In the genomic region with DNA sequence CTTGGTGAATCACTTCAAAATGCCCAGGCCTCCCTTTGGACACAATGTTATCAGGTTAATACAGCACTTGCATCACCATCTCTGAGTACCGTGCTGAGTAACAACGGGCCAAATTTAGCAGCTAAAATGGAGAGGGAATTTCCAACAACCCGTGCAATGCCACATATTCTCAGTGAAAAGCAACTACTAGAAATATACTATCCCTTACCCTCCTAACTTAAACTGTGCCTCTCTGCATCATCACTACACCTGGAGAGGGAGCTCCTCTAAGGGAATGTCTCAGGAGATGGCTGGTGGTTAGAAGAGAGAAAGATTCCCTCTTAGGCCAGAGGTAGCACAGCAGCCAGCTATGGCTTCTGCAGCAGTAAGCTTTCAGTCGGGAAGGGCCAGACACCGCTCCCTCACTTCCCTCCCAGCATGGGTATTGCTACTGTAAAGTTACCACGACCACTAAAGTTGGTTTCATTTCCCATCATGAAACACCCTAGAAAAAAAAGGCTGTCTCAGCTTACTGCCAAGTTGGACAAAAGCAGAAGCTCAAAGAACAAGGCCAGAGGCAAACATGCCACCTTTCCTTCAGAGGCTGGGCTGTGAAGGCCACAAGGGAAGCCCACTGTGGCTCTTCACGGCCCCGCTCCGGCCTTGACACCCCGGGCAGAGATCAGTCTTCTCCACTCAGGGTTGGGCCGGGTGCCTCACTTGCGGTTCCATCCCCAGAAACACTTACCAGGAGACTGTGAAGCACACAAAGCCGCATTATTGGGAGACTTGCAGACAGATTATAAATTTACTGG, we compare ENCODE assay signal across 9 cellular contexts. TPM values are rescaled to one million over a fixed set of nuclear protein-coding genes. Genes with fewer than 3 reads are reported as not detected.
DNase-seq lines count a peak whose midpoint lies in the region; ATAC-seq and TF ChIP-seq lines count a peak whose summit lies in the region.
"Had no signal": no experiment of that assay in that cellular context is flagged by ENCODE, and none has a peak within 500 bp of the region (broad histone marks: within the 10 kb centered on the region; RNA-seq: fewer than 3 reads in every experiment).

No MANE protein-coding gene starts in this region.

- ATAC-seq in GM21619 (IDR thresholded peaks at IDR 0.05; ENCODE audit: unreplicated experiment), result peak; percentile 39

- peak overlapping the region; percentile 96 for H3K4me2 ChIP-seq in osteoblast (ENCODE audit: insufficient read depth, low read length)

- no peaks in the 10 kb centered on the region for H3K27me3 ChIP-seq in osteoblast (ENCODE audit: insufficient read depth, low read length)

- DNase-seq in GDM1 (lab: John Stamatoyannopoulos, UW) (peak; percentile 69), LHCN-M2 (ENCODE audit: low read depth) (peak; percentile 58), fibroblast of villous mesenchyme (ENCODE audit: low read depth) (peak; percentile 67), osteoblast (ENCODE audit: insufficient read length, low spot score, missing footprints) (peak; percentile 85), NCI-H1048 (lab: John Stamatoyannopoulos, UW) (no peak), A172 (ENCODE audit: low spot score) (no peak)
- peak; percentile 55 for DNase-seq in activated T-cell treated with anti-CD3 and anti-CD28 coated beads, Interleukin-2, amount 50 U/mL, for 24 hours

- H3K4me1 ChIP-seq in osteoblast (ENCODE audit: insufficient read depth, low read length), result peaks cover 49% of the 10 kb centered on the region

- no peaks in the 10 kb centered on the region for H3K27me3 Mint-ChIP-seq in activated T-cell treated with anti-CD3 and anti-CD28 coated beads, Interleukin-2, amount 50 U/mL, for 24 hours

- peaks cover 89% of the 10 kb centered on the region for H3K79me2 ChIP-seq in osteoblast (ENCODE audit: insufficient read depth, low read length)

- H3K27ac Mint-ChIP-seq in activated T-cell treated with anti-CD3 and anti-CD28 coated beads, Interleukin-2, amount 50 U/mL, for 24 hours, result peak overlapping the region; percentile 98

- H4K20me1 ChIP-seq in osteoblast (ENCODE audit: insufficient read depth, low read length), result peaks cover 14% of the 10 kb centered on the region

- peak overlapping the region; percentile 95 for H3K4me3 Mint-ChIP-seq in activated T-cell treated with anti-CD3 and anti-CD28 coated beads, Interleukin-2, amount 50 U/mL, for 24 hours

- H3K36me3 ChIP-seq in osteoblast (ENCODE audit: insufficient read depth, low read length), result peaks cover 2% of the 10 kb centered on the region

- H3K9me3 Mint-ChIP-seq in activated T-cell treated with anti-CD3 and anti-CD28 coated beads, Interleukin-2, amount 50 U/mL, for 24 hours, result no peaks in the 10 kb centered on the region

- TF ChIP-seq CTCF in fibroblast of villous mesenchyme (IDR thresholded peaks at IDR 0.05; ENCODE audit: insufficient read depth, low read depth, low read length) (no peak), osteoblast (IDR thresholded peaks at IDR 0.05; ENCODE audit: extremely low read depth, low read depth, low read length) (no peak)

- H3K36me3 Mint-ChIP-seq in activated T-cell treated with anti-CD3 and anti-CD28 coated beads, Interleukin-2, amount 50 U/mL, for 24 hours (ENCODE audit: low read depth), result peaks cover 83% of the 10 kb centered on the region

- H3K4me3 ChIP-seq in fibroblast of villous mesenchyme (ENCODE audit: low read depth, low read length), result peak overlapping the region; percentile 67
- peak overlapping the region; percentile 80 for H3K4me3 ChIP-seq in osteoblast (ENCODE audit: insufficient read depth, low read length)
- H3K4me3 ChIP-seq: SK-N-MC had no signal

- H2AFZ ChIP-seq in osteoblast (ENCODE audit: low read length), result peak overlapping the region; percentile 32

- peak overlapping the region; percentile 95 for H3K27ac ChIP-seq in osteoblast (ENCODE audit: low read depth, low read length)
- H3K27ac ChIP-seq: SK-N-MC had no signal

- peaks cover 76% of the 10 kb centered on the region for H3K4me1 Mint-ChIP-seq in activated T-cell treated with anti-CD3 and anti-CD28 coated beads, Interleukin-2, amount 50 U/mL, for 24 hours (ENCODE audit: low read depth)

- H3K9me3 ChIP-seq in osteoblast (ENCODE audit: low read depth, low read length), result no peaks in the 10 kb centered on the region

RNA-seq across cellular contexts. Expression of a gene that starts 3.9 kb away (rescaled TPM):
- total RNA-seq in LHCN-M2 (2014; rRNA removed) (9.2 and 12.1 TPM in 2 replicates), fibroblast of villous mesenchyme (16.8 and 30.7 TPM in 2 replicates), osteoblast (17.4 and 19.2 TPM in 2 replicates)
- 5.5 TPM for polyA plus RNA-seq in LHCN-M2 (2012)
- 2.1 TPM in 2 replicates for total RNA-seq in A172 (2014; rRNA removed; shearing (Covaris generic))

RNA-seq across cellular contexts. Expression of a gene that starts 50.6 kb away (rescaled TPM):
- 17.6 and 23.6 TPM in 2 replicates for total RNA-seq in LHCN-M2 (2014; rRNA removed)
- 9.3 TPM for polyA plus RNA-seq in LHCN-M2 (2012)
- total RNA-seq in fibroblast of villous mesenchyme, result 12.2 and 17.7 TPM in 2 replicates
- 19.5 and 21.8 TPM in 2 replicates for total RNA-seq in osteoblast
- total RNA-seq in A172 (2014; rRNA removed; shearing (Covaris generic)), result 9.9 and 32.3 TPM in 2 replicates

RNA-seq across cellular contexts. Expression of a gene that starts 50.7 kb away (rescaled TPM):
- total RNA-seq in LHCN-M2 (2014; rRNA removed) (6.6 and 7.3 TPM in 2 replicates), fibroblast of villous mesenchyme (6.1 and 10.4 TPM in 2 replicates), osteoblast (8.5 and 9.8 TPM in 2 replicates)
- polyA plus RNA-seq in LHCN-M2 (2012), result 4.0 TPM
- total RNA-seq in A172 (2014; rRNA removed; shearing (Covaris generic)), result 5.9 and 7.8 TPM in 2 replicates

Comparison
In these comparisons a context has a peak if more than half of its experiments do, and no peak if none do; other contexts are left out.
1. DNase-seq: peak in GDM1 (single experiment), LHCN-M2 (single experiment), activated T-cell treated with anti-CD3 and anti-CD28 coated beads, Interleukin-2, amount 50 U/mL, for 24 hours (single experiment), fibroblast of villous mesenchyme (single experiment) and osteoblast (single experiment); none in NCI-H1048 (single experiment) and A172 (single experiment).